8 cellular contexts compared by ENCODE assay signal in genomic region chr6:41734666-41735426, GRCh38. TPM values are rescaled to one million over a fixed set of nuclear protein-coding genes. Genes with fewer than 3 reads are reported as not detected.
A peak's percentile ranks its signal among the peaks of the same experiment; 100 is the strongest.
DNase-seq lines count a peak whose midpoint lies in the region; ATAC-seq and TF ChIP-seq lines count a peak whose summit lies in the region.

No MANE protein-coding gene starts in this region.

- no peak overlapping the region for H3K27ac ChIP-seq in HUES48 (ENCODE audit: low read depth, low read length)

- H3K9me3 Mint-ChIP-seq in nephron = no peaks in the 10 kb centered on the region

- no peaks in the 10 kb centered on the region for H3K9me3 ChIP-seq in HUES48 (ENCODE audit: control insufficient read depth, insufficient read depth, low read length)

- peak; percentile 20 for ATAC-seq in GM19463 (IDR thresholded peaks at IDR 0.05; ENCODE audit: unreplicated experiment)
- ATAC-seq in stimulated activated naive CD8-positive, alpha-beta T cell treated with anti-CD3 and anti-CD28 coated beads, Interleukin-15, Interleukin-2, amounts not matched to agents 100 U/mL and 50 U/mL, for 24 hours = peak; percentile 35

- no peaks in the 10 kb centered on the region for H3K36me3 Mint-ChIP-seq in nephron (ENCODE audit: low read depth)

- peaks cover 19% of the 10 kb centered on the region for H3K27me3 Mint-ChIP-seq in nephron (ENCODE audit: low read depth)

- H3K27me3 ChIP-seq in HUES48 (ENCODE audit: control insufficient read depth, insufficient read depth, low read length) = peaks cover 2% of the 10 kb centered on the region; the same call in 1 of the 2 replicates

- no peak overlapping the region for H3K27ac Mint-ChIP-seq in nephron

- H3K4me1 ChIP-seq in HUES48 (ENCODE audit: control insufficient read depth, insufficient read depth, low read length) = peaks cover 31% of the 10 kb centered on the region

- H3K4me3 ChIP-seq in HUES48 (ENCODE audit: low read depth, low read length) = peak overlapping the region; percentile 76

- no peak for TF ChIP-seq CTCF in nephron (IDR thresholded peaks at IDR 0.05; ENCODE audit: unreplicated experiment in 3 of 3)

- DNase-seq in COLO668 (lab: John Stamatoyannopoulos, UW; ENCODE audit: unreplicated experiment) (peak; percentile 61), RPMI7951 (ENCODE audit: low read depth) (peak; percentile 83), activated gamma-delta T cell treated with Interleukin-2 at 50 U/mL for 16 hours (peak; percentile 61), fibroblast of the conjunctiva (ENCODE audit: low read depth) (peak; percentile 42)
- DNase-seq in stimulated activated naive CD8-positive, alpha-beta T cell treated with anti-CD3 and anti-CD28 coated beads, Interleukin-15, Interleukin-2, amounts not matched to agents 100 U/mL and 50 U/mL, for 24 hours = peak; percentile 77

- H3K4me3 Mint-ChIP-seq in nephron = peak overlapping the region; percentile 75 to 80 (median 76)

- no peaks in the 10 kb centered on the region for H3K4me1 Mint-ChIP-seq in nephron

- no peaks in the 10 kb centered on the region for H3K36me3 ChIP-seq in HUES48 (ENCODE audit: control insufficient read depth, insufficient read depth, low read length)

- no peak overlapping the region for H3K9ac ChIP-seq in HUES48 (ENCODE audit: low read depth, low read length)

RNA-seq across cellular contexts. Expression of gene TFEB, which starts 0.6 kb away (rescaled TPM):
- 11.7 and 11.8 TPM in 2 replicates for total RNA-seq in RPMI7951 (2014; rRNA removed; shearing (Covaris generic))

RNA-seq across cellular contexts. Expression of gene PGC, which starts 12.4 kb away (rescaled TPM):
- total RNA-seq in RPMI7951 (2014; rRNA removed; shearing (Covaris generic)) = not detected in 2 replicates

RNA-seq across cellular contexts. Expression of gene FRS3, which starts 44.9 kb away (rescaled TPM):
- 1.2 and 2.3 TPM in 2 replicates for total RNA-seq in RPMI7951 (2014; rRNA removed; shearing (Covaris generic))

RNA-seq across cellular contexts. Expression of gene PRICKLE4, which starts 45.7 kb away (rescaled TPM):
- total RNA-seq in RPMI7951 (2014; rRNA removed; shearing (Covaris generic)) = 0.12 and 0.88 TPM in 2 replicates

RNA-seq across cellular contexts. Expression of gene TOMM6, which starts 52.6 kb away (rescaled TPM):
- 228 and 261 TPM in 2 replicates for total RNA-seq in RPMI7951 (2014; rRNA removed; shearing (Covaris generic))
